1 cellular context compared by ENCODE assay signal in genomic region chr4:3784469-3785291, GRCh38.
TF ChIP-seq lines count a peak whose summit lies in the region.

No MANE protein-coding gene starts in this region.

TF ChIP-seq in HepG2, 621 proteins besides CTCF, POLR2A, EP300 and RAD21 (continued from another document and continues in another):
- TF ChIP-seq, protein P1, sequence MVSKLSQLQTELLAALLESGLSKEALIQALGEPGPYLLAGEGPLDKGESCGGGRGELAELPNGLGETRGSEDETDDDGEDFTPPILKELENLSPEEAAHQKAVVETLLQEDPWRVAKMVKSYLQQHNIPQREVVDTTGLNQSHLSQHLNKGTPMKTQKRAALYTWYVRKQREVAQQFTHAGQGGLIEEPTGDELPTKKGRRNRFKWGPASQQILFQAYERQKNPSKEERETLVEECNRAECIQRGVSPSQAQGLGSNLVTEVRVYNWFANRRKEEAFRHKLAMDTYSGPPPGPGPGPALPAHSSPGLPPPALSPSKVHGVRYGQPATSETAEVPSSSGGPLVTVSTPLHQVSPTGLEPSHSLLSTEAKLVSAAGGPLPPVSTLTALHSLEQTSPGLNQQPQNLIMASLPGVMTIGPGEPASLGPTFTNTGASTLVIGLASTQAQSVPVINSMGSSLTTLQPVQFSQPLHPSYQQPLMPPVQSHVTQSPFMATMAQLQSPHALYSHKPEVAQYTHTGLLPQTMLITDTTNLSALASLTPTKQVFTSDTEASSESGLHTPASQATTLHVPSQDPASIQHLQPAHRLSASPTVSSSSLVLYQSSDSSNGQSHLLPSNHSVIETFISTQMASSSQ (IDR thresholded peaks at IDR 0.05; ENCODE audit: low read depth) = 0 out of 2 replicates have a peak, but pooled peaks have one; percentile 14
- TF ChIP-seq, protein P1 (CRISPR knock-in tag; IDR thresholded peaks at IDR 0.05; ENCODE audit: borderline replicate concordance) = 0 out of 2 replicates have a peak, but pooled peaks have one; percentile 43
- TF ChIP-seq ZNF557 (CRISPR knock-in tag; IDR thresholded peaks at IDR 0.05) (peak; percentile 75), ZBTB26 (CRISPR knock-in tag; IDR thresholded peaks at IDR 0.05; ENCODE audit: borderline replicate concordance) (peak; percentile 96), ZNF839 (CRISPR knock-in tag; IDR thresholded peaks at IDR 0.05; ENCODE audit: borderline replicate concordance) (peak; percentile 87; the same call in 1 of the 2 replicates), SIX4 (CRISPR knock-in tag; IDR thresholded peaks at IDR 0.05) (peak; percentile 100), ZNF776 (CRISPR knock-in tag; IDR thresholded peaks at IDR 0.05) (peak; percentile 84; the same call in 1 of the 2 replicates), EEA1 (CRISPR knock-in tag; IDR thresholded peaks at IDR 0.05; ENCODE audit: borderline replicate concordance) (peak; percentile 90; the same call in 1 of the 2 replicates), PATZ1 (CRISPR knock-in tag; IDR thresholded peaks at IDR 0.05) (peak; percentile 97), RERE (CRISPR knock-in tag; IDR thresholded peaks at IDR 0.05; ENCODE audit: low read depth) (peak; percentile 24; the same call in 1 of the 2 replicates), TOPORS (CRISPR knock-in tag; IDR thresholded peaks at IDR 0.05) (peak; percentile 82), ZEB1 (IDR thresholded peaks at IDR 0.05; ENCODE audit: insufficient replicate concordance, low read depth) (no peak), CAMTA2 (CRISPR knock-in tag; IDR thresholded peaks at IDR 0.05; ENCODE audit: borderline replicate concordance) (no peak), ZNF354B (CRISPR knock-in tag; IDR thresholded peaks at IDR 0.05) (no peak), MAFG (CRISPR knock-in tag; IDR thresholded peaks at IDR 0.05) (no peak), FLYWCH1 (CRISPR knock-in tag; IDR thresholded peaks at IDR 0.05) (no peak), HBP1 (CRISPR knock-in tag; IDR thresholded peaks at IDR 0.05; ENCODE audit: low read depth) (no peak; the same call in 1 of the 2 replicates), FOSL1 (CRISPR knock-in tag; IDR thresholded peaks at IDR 0.05; ENCODE audit: borderline replicate concordance) (peak; percentile 28; the same call in 1 of the 2 replicates), ZKSCAN1 (IDR thresholded peaks at IDR 0.05; ENCODE audit: low read length) (no peak), HNRNPUL1 (IDR thresholded peaks at IDR 0.05; ENCODE audit: low read depth, low read length) (no peak), REPIN1 (CRISPR knock-in tag; IDR thresholded peaks at IDR 0.05; ENCODE audit: borderline replicate concordance, low read depth) (peak; percentile 91; the same call in 1 of the 2 replicates), ZNF101 (CRISPR knock-in tag; IDR thresholded peaks at IDR 0.05; ENCODE audit: borderline replicate concordance, low read depth) (0 out of 2 replicates have a peak, but pooled peaks have one; percentile 47), ZNF513 (CRISPR knock-in tag; conservative IDR thresholded peaks at IDR 0.05) (no peak), JUNB (CRISPR knock-in tag; IDR thresholded peaks at IDR 0.05; ENCODE audit: borderline replicate concordance) (peak; percentile 79), PHF21A (CRISPR knock-in tag; IDR thresholded peaks at IDR 0.05) (peak; percentile 99), ZNF256 (CRISPR knock-in tag; conservative IDR thresholded peaks at IDR 0.05) (peak; percentile 92), TBP (CRISPR knock-in tag; IDR thresholded peaks at IDR 0.05) (no peak), PLRG1 (conservative IDR thresholded peaks at IDR 0.05) (no peak), ZNF772 (CRISPR knock-in tag; IDR thresholded peaks at IDR 0.05) (peak; percentile 96), SP1 (IDR thresholded peaks at IDR 0.05) (no peak), SP1 (CRISPR knock-in tag; IDR thresholded peaks at IDR 0.05) (no peak), U2AF2 (IDR thresholded peaks at IDR 0.05; ENCODE audit: low read depth, low read length) (no peak), KLF13 (CRISPR knock-in tag; IDR thresholded peaks at IDR 0.05) (0 out of 2 replicates have a peak, but pooled peaks have one; percentile 20), TFDP2 (CRISPR knock-in tag; IDR thresholded peaks at IDR 0.05) (peak; percentile 84), GPN1 (CRISPR knock-in tag; IDR thresholded peaks at IDR 0.05; ENCODE audit: borderline replicate concordance) (no peak), HMGA1 (CRISPR knock-in tag; conservative IDR thresholded peaks at IDR 0.05) (no peak), FOXP4 (CRISPR knock-in tag; IDR thresholded peaks at IDR 0.05) (peak; percentile 87), ZSCAN30 (CRISPR knock-in tag; IDR thresholded peaks at IDR 0.05) (0 out of 2 replicates have a peak, but pooled peaks have one; percentile 16), SRSF1 (optimal IDR thresholded peaks at IDR 0.05; ENCODE audit: low read depth, low read length) (peak; percentile 58), MXD4 (CRISPR knock-in tag; IDR thresholded peaks at IDR 0.05) (peak; percentile 80; the same call in 1 of the 2 replicates)
- TF ChIP-seq, protein P2, sequence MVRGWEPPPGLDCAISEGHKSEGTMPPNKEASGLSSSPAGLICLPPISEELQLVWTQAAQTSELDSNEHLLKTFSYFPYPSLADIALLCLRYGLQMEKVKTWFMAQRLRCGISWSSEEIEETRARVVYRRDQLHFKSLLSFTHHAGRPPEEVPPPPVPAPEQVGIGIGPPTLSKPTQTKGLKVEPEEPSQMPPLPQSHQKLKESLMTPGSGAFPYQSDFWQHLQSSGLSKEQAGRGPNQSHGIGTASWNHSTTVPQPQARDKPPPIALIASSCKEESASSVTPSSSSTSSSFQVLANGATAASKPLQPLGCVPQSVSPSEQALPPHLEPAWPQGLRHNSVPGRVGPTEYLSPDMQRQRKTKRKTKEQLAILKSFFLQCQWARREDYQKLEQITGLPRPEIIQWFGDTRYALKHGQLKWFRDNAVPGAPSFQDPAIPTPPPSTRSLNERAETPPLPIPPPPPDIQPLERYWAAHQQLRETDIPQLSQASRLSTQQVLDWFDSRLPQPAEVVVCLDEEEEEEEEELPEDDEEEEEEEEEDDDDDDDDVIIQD (CRISPR knock-in tag; IDR thresholded peaks at IDR 0.05; ENCODE audit: low read depth) = no peak
